ENCODE assay signal across 20 cellular contexts in the genomic region with DNA sequence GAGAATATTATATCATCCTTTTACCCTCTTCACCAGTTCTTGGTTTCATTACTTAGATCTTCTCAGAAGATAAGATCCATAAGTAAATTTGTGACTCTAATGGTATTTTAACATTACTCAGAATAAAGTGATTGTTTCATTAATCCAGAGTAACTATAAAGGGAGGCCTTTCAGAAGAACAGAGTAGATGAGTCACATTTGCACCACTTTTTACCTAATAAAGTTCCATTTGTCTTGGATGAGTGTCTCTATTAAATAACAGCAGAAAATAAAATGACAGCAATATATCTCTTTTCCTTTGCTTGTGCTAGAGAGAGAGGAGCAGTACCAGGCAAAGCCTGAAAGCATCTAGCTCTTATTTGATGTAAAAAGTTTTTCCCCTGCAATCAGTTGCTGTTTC.
A peak's percentile ranks its signal among the peaks of the same experiment; 100 is the strongest.
DNase-seq lines count a peak whose midpoint lies in the region; ATAC-seq and TF ChIP-seq lines count a peak whose summit lies in the region.
"Had no signal": no experiment of that assay in that cellular context is flagged by ENCODE, and none has a peak within 500 bp of the region (broad histone marks: within the 10 kb centered on the region; RNA-seq: fewer than 3 reads in every experiment).

No MANE protein-coding gene starts in this region.

- intact Hi-C loops in PC-9 (cut with micrococcal nuclease; ENCODE audit: unreplicated experiment) = no loop called here

- H3K9ac ChIP-seq in SK-N-SH (no peak overlapping the region), smooth muscle cell (ENCODE audit: low read depth) (no peak overlapping the region)

- H3K79me2 ChIP-seq in SK-N-SH (ENCODE audit: insufficient read depth) = no peaks in the 10 kb centered on the region
- no peaks in the 10 kb centered on the region for H3K79me2 ChIP-seq in PC-9 (ENCODE audit: low read depth)
- H3K79me2 ChIP-seq in smooth muscle cell (ENCODE audit: low read depth) = no peaks in the 10 kb centered on the region

- DNase-seq in SK-N-SH (no peak), PC-9 (no peak), mesothelial cell of epicardium (ENCODE audit: low spot score in 2 of 2, unreplicated experiment in 2 of 2) (no peak), smooth muscle cell (lab: John Stamatoyannopoulos, UW; ENCODE audit: unreplicated experiment) (no peak), T-helper 17 cell (no peak)
- DNase-seq: AML-193; CD4-positive, alpha-beta T cell; DMS53; DND-41; EL; GOT3; H9 had no signal

- no peaks in the 10 kb centered on the region for H3K36me3 Mint-ChIP-seq in mesothelial cell of epicardium
- H3K36me3 Mint-ChIP-seq in T-helper 17 cell (ENCODE audit: low read depth) = no peaks in the 10 kb centered on the region
- H3K36me3 Mint-ChIP-seq: IgD-negative memory B cell had no signal

- H2AFZ ChIP-seq in SK-N-SH (ENCODE audit: low read depth) (no peak overlapping the region), PC-9 (peak overlapping the region; percentile 21; the same call in 1 of the 2 replicates), smooth muscle cell (ENCODE audit: low read depth) (peak overlapping the region; percentile 29)

- H3K9me3 ChIP-seq in SK-N-SH (no peaks in the 10 kb centered on the region), PC-9 (ENCODE audit: insufficient read depth, low read depth) (no peaks in the 10 kb centered on the region), smooth muscle cell (replicated peaks; ENCODE audit: low read depth) (no peaks in the 10 kb centered on the region), T-helper 17 cell (ENCODE audit: control insufficient read depth, low read length, poor library complexity, severe bottlenecking) (peaks cover 2% of the 10 kb centered on the region)
- H3K9me3 ChIP-seq: A549 had no signal

- no peaks in the 10 kb centered on the region for H3K27me3 ChIP-seq in SK-N-SH (ENCODE audit: insufficient read depth)
- H3K27me3 ChIP-seq in PC-9 (ENCODE audit: insufficient read depth, low read depth) = no peaks in the 10 kb centered on the region
- H3K27me3 ChIP-seq in smooth muscle cell (ENCODE audit: low read depth) = no peaks in the 10 kb centered on the region

- no peaks in the 10 kb centered on the region for H3K4me1 ChIP-seq in SK-N-SH (ENCODE audit: control insufficient read depth in 1 of 2, insufficient read depth in 2 of 2, low read depth in 1 of 2, low read length in 1 of 2)
- H3K4me1 ChIP-seq in PC-9 (replicated peaks; ENCODE audit: insufficient read depth) = no peaks in the 10 kb centered on the region
- no peaks in the 10 kb centered on the region for H3K4me1 ChIP-seq in smooth muscle cell (ENCODE audit: low read depth)
- H3K4me1 ChIP-seq: A549 had no signal

- TF ChIP-seq EP300 in SK-N-SH (IDR thresholded peaks at IDR 0.05; ENCODE audit: borderline replicate concordance in 1 of 2, low read depth in 1 of 2, low read length in 1 of 2) = no peak

- TF ChIP-seq CTCF in SK-N-SH (IDR thresholded peaks at IDR 0.05) = no peak
- TF ChIP-seq CTCF in PC-9 (conservative IDR thresholded peaks at IDR 0.05) = no peak
- no peak for TF ChIP-seq CTCF in mesothelial cell of epicardium (IDR thresholded peaks at IDR 0.05; ENCODE audit: unreplicated experiment)
- TF ChIP-seq CTCF in smooth muscle cell (IDR thresholded peaks at IDR 0.05; ENCODE audit: borderline replicate concordance, insufficient read depth, poor library complexity, severe bottlenecking) = no peak

- CTCF ChIA-PET in SK-N-SH (lab: Yijun Ruan, JAX) = no interaction called here
- CTCF ChIA-PET in PC-9 (lab: Charles Lee) = no interaction called here

- H3K4me2 ChIP-seq in SK-N-SH (no peak overlapping the region), PC-9 (no peak overlapping the region), smooth muscle cell (no peak overlapping the region)
- H3K4me2 ChIP-seq: A549 had no signal

- H3K4me3 Mint-ChIP-seq in mesothelial cell of epicardium = no peak overlapping the region
- H3K4me3 Mint-ChIP-seq in T-helper 17 cell = no peak overlapping the region
- H3K4me3 Mint-ChIP-seq: CD4-positive, alpha-beta T cell; H9; IgD-negative memory B cell had no signal

- H3K27ac ChIP-seq in SK-N-SH (ENCODE audit: low read depth in 2 of 2, low read length in 1 of 2) (no peak overlapping the region), PC-9 (no peak overlapping the region), smooth muscle cell (ENCODE audit: low read depth) (no peak overlapping the region)
- H3K27ac ChIP-seq: 22Rv1, A549, C4-2B had no signal

- POLR2A ChIA-PET in SK-N-SH (lab: Yijun Ruan, JAX) (no interaction called here), PC-9 (lab: Charles Lee; ENCODE audit: unreplicated experiment) (no interaction called here)

- no peaks in the 10 kb centered on the region for H3K36me3 ChIP-seq in SK-N-SH (replicated peaks in 1 of 2; ENCODE audit: control insufficient read depth in 1 of 2, insufficient read depth in 2 of 2, low read length in 1 of 2)
- no peaks in the 10 kb centered on the region for H3K36me3 ChIP-seq in PC-9 (ENCODE audit: low read depth)
- no peaks in the 10 kb centered on the region for H3K36me3 ChIP-seq in smooth muscle cell (ENCODE audit: low read depth)

- H4K20me1 ChIP-seq in SK-N-SH (ENCODE audit: insufficient read depth) (no peaks in the 10 kb centered on the region), PC-9 (ENCODE audit: insufficient read depth) (no peaks in the 10 kb centered on the region), smooth muscle cell (ENCODE audit: low read depth) (no peaks in the 10 kb centered on the region)

- H3K9me2 ChIP-seq in SK-N-SH (no peaks in the 10 kb centered on the region), PC-9 (ENCODE audit: insufficient read depth) (no peaks in the 10 kb centered on the region)

- TF ChIP-seq RAD21 in SK-N-SH (IDR thresholded peaks at IDR 0.05; ENCODE audit: low read length) = no peak

- H3K9me3 Mint-ChIP-seq in mesothelial cell of epicardium = peaks cover 3% of the 10 kb centered on the region
- H3K9me3 Mint-ChIP-seq: H9 had no signal

- no peaks in the 10 kb centered on the region for H3F3A ChIP-seq in SK-N-SH (replicated peaks; ENCODE audit: insufficient read depth)
- H3F3A ChIP-seq in PC-9 (ENCODE audit: insufficient read depth, low read depth) = no peaks in the 10 kb centered on the region
- H3F3A ChIP-seq in smooth muscle cell (ENCODE audit: low read depth) = no peaks in the 10 kb centered on the region

- H3K4me3 ChIP-seq in SK-N-SH (ENCODE audit: low read depth in 2 of 2, low read length in 1 of 2) = no peak overlapping the region
- no peak overlapping the region for H3K4me3 ChIP-seq in PC-9
- no peak overlapping the region for H3K4me3 ChIP-seq in smooth muscle cell
- H3K4me3 ChIP-seq: A549 had no signal

- no peak for ATAC-seq in SK-N-SH treated with all-trans-retinoic acid at 6 μM for 48 hours
- ATAC-seq in HG02970 (IDR thresholded peaks at IDR 0.05; ENCODE audit: low FRiP score, unreplicated experiment) = no peak
- no peak for ATAC-seq in GM18861 (IDR thresholded peaks at IDR 0.05; ENCODE audit: unreplicated experiment)
- no peak for ATAC-seq in T-helper 17 cell
- ATAC-seq: A549, HepG2 had no signal

- H3K27me3 Mint-ChIP-seq in mesothelial cell of epicardium (ENCODE audit: low read depth) = no peaks in the 10 kb centered on the region
- H3K27me3 Mint-ChIP-seq in T-helper 17 cell = no peaks in the 10 kb centered on the region
- H3K27me3 Mint-ChIP-seq: CD4-positive, alpha-beta T cell; IgD-negative memory B cell had no signal

- peaks cover 24% of the 10 kb centered on the region for H3K4me1 Mint-ChIP-seq in mesothelial cell of epicardium
- H3K4me1 Mint-ChIP-seq in T-helper 17 cell = no peaks in the 10 kb centered on the region
- H3K4me1 Mint-ChIP-seq: IgD-negative memory B cell had no signal

- peak overlapping the region; percentile 35 for H3K27ac Mint-ChIP-seq in mesothelial cell of epicardium
- H3K27ac Mint-ChIP-seq in T-helper 17 cell = no peak overlapping the region
- H3K27ac Mint-ChIP-seq: CD4-positive, alpha-beta T cell; H9 had no signal

- no TSS peak for BruUV-seq in PC-9 (replicated peaks; lab: Mats Ljungman, UMichigan)

TF ChIP-seq in SK-N-SH treated with all-trans-retinoic acid at 6 μM for 48 hours, 23 proteins besides CTCF, POLR2A, EP300 and RAD21 (continues in another document):
- no peak for TF ChIP-seq RARB (CRISPR knock-in tag; IDR thresholded peaks at IDR 0.05)

TF ChIP-seq in SK-N-SH, 30 proteins besides CTCF, POLR2A, EP300 and RAD21:
- TF ChIP-seq FOSL2 (IDR thresholded peaks at IDR 0.05; ENCODE audit: borderline replicate concordance, low read depth) (no peak), FOXM1 (IDR thresholded peaks at IDR 0.05; ENCODE audit: low read depth) (no peak)
